ENCODE assay signal across 18 cellular contexts in the genomic region with DNA sequence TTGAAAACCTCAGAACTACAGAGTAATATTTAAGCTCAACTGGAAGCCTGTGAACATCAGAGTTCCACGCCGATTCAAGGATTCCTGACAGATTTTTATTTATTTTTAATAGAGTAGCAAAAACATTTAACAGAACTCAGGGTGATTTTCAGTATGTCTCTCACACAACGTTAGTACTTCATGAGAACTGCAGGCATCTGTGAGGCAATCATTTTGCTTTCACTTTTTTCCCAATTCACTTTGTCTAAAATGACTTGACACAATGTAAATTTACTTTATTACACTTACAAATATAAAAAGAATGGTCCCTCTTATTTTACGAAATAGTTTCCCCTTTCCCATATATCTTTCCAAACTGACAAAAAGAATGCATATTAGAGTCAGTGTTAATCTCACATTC.
DNase-seq lines count a peak whose midpoint lies in the region; ATAC-seq, FAIRE-seq and TF ChIP-seq lines count a peak whose summit lies in the region.
"Had no signal": no experiment of that assay in that cellular context is flagged by ENCODE, and none has a peak within 500 bp of the region (broad histone marks: within the 10 kb centered on the region; RNA-seq: fewer than 3 reads in every experiment).

No MANE protein-coding gene starts in this region.

- in situ Hi-C loops in mammary epithelial cell (cut with MboI; ENCODE audit: low sequenced_read_pairs in 2 of 2) = no loop called here

- no peaks in the 10 kb centered on the region for H3K27me3 ChIP-seq in OCI-LY3 (ENCODE audit: low read depth, low read length)
- H3K27me3 ChIP-seq in mammary epithelial cell (ENCODE audit: insufficient read depth, low read length) = no peaks in the 10 kb centered on the region
- no peaks in the 10 kb centered on the region for H3K27me3 ChIP-seq in keratinocyte (ENCODE audit: control insufficient read depth, extremely low read depth, insufficient read depth, low read length)
- H3K27me3 ChIP-seq in pancreas = no peaks in the 10 kb centered on the region

- 0 out of 2 replicates have a peak overlapping the region, but pooled peaks have one; percentile 7 for H2AFZ ChIP-seq in OCI-LY3 (ENCODE audit: low read depth, low read length)
- H2AFZ ChIP-seq in mammary epithelial cell (ENCODE audit: low read depth, low read length) = no peak overlapping the region
- H2AFZ ChIP-seq in keratinocyte (ENCODE audit: control insufficient read depth, low read length) = peak overlapping the region; percentile 38

- DNase-seq in ELR (ENCODE audit: low read depth) (peak; percentile 13), mammary epithelial cell (no peak), keratinocyte (ENCODE audit: low read depth, low spot score) (no peak), pancreas (no peak)
- DNase-seq in activated effector memory CD4-positive, alpha-beta T cell treated with anti-CD3 and anti-CD28 coated beads, Interleukin-2, amount 50 U/mL, for 16 hours = no peak
- DNase-seq in activated CD8-positive, alpha-beta T cell treated with anti-CD3 and anti-CD28 coated beads, Interleukin-2, amount 10 ng/mL, durations not matched to agents 7 days and 5 days = no peak
- DNase-seq: NCI-H1092, NCI-H146, NCI-H2081 treated with DMSO at 0.1 percent for 48 hours, NCI-H524, RPMI8226, SIG-M5 had no signal

- H3K4me2 ChIP-seq in OCI-LY3 (ENCODE audit: low read length) (no peak overlapping the region), mammary epithelial cell (ENCODE audit: insufficient read depth, low read depth, low read length) (peak overlapping the region; percentile 4), keratinocyte (ENCODE audit: control insufficient read depth, extremely low read depth, insufficient read depth, low read depth, low read length) (no peak overlapping the region)

- no peaks in the 10 kb centered on the region for H3K9me3 Mint-ChIP-seq in activated CD8-positive, alpha-beta T cell treated with anti-CD3 and anti-CD28 coated beads, Interleukin-2, amount 10 ng/mL, durations not matched to agents 7 days and 5 days (ENCODE audit: insufficient read depth)

- intact Hi-C loops in mammary epithelial cell (cut with micrococcal nuclease) = no loop called here
- intact Hi-C loops in pancreas (cut with DNase I) = no loop called here

- H3K4me3 ChIP-seq in OCI-LY3 (ENCODE audit: low read length) (no peak overlapping the region), mammary epithelial cell (replicated peaks in 1 of 3; ENCODE audit: insufficient read depth in 1 of 3, low read depth in 2 of 3, low read length in 3 of 3) (no peak overlapping the region), keratinocyte (ENCODE audit: control insufficient read depth in 2 of 3, extremely low read depth in 1 of 3, insufficient read depth in 2 of 3, low read depth in 1 of 3, low read length in 3 of 3) (no peak overlapping the region), pancreas (no peak overlapping the region)
- H3K4me3 ChIP-seq: K562 had no signal

- H3K4me1 ChIP-seq in OCI-LY3 (ENCODE audit: low read length) (no peaks in the 10 kb centered on the region), mammary epithelial cell (ENCODE audit: insufficient read depth, low read length) (no peaks in the 10 kb centered on the region), keratinocyte (ENCODE audit: control insufficient read depth, extremely low read depth, insufficient read depth, low read length) (no peaks in the 10 kb centered on the region), pancreas (no peaks in the 10 kb centered on the region)

- no peaks in the 10 kb centered on the region for H3K9me3 ChIP-seq in OCI-LY3 (ENCODE audit: insufficient read depth, low read length)
- no peaks in the 10 kb centered on the region for H3K9me3 ChIP-seq in mammary epithelial cell (replicated peaks; ENCODE audit: insufficient read depth, low read length)
- H3K9me3 ChIP-seq in keratinocyte (ENCODE audit: control insufficient read depth, low read depth, low read length) = no peaks in the 10 kb centered on the region
- no peaks in the 10 kb centered on the region for H3K9me3 ChIP-seq in pancreas

- no peak overlapping the region for H3K4me3 Mint-ChIP-seq in activated CD8-positive, alpha-beta T cell treated with anti-CD3 and anti-CD28 coated beads, Interleukin-2, amount 10 ng/mL, durations not matched to agents 7 days and 5 days

- no TSS peak for BruUV-seq in mammary epithelial cell (replicated peaks; lab: Mats Ljungman, UMichigan)

- no peaks in the 10 kb centered on the region for H3K27me3 Mint-ChIP-seq in activated CD8-positive, alpha-beta T cell treated with anti-CD3 and anti-CD28 coated beads, Interleukin-2, amount 10 ng/mL, durations not matched to agents 7 days and 5 days (ENCODE audit: low read depth)

- H3K36me3 ChIP-seq in OCI-LY3 (replicated peaks; ENCODE audit: low read depth, low read length) = no peaks in the 10 kb centered on the region
- no peaks in the 10 kb centered on the region for H3K36me3 ChIP-seq in mammary epithelial cell (ENCODE audit: insufficient read depth, low read length)
- H3K36me3 ChIP-seq in keratinocyte (ENCODE audit: control insufficient read depth in 2 of 2, extremely low read depth in 1 of 2, insufficient read depth in 2 of 2, low read length in 2 of 2) = no peaks in the 10 kb centered on the region
- no peaks in the 10 kb centered on the region for H3K36me3 ChIP-seq in pancreas

- POLR2A ChIA-PET in activated CD8-positive, alpha-beta T cell treated with anti-CD3 and anti-CD28 coated beads, Interleukin-2, amount 10 ng/mL, durations not matched to agents 7 days and 5 days (lab: Charles Lee) = no interaction called here

- no peak overlapping the region for H3K27ac Mint-ChIP-seq in activated CD8-positive, alpha-beta T cell treated with anti-CD3 and anti-CD28 coated beads, Interleukin-2, amount 10 ng/mL, durations not matched to agents 7 days and 5 days

- TF ChIP-seq CTCF in OCI-LY3 (IDR thresholded peaks at IDR 0.05; ENCODE audit: low read depth, low read length) (no peak), mammary epithelial cell (conservative IDR thresholded peaks at IDR 0.05 in 1 of 2, IDR thresholded peaks at IDR 0.05 in 1 of 2; ENCODE audit: extremely low read depth in 1 of 2, insufficient read depth in 1 of 2, low read depth in 1 of 2, low read length in 2 of 2) (no peak), keratinocyte (optimal IDR thresholded peaks at IDR 0.05 in 1 of 3, IDR thresholded peaks at IDR 0.05 in 1 of 3, conservative IDR thresholded peaks at IDR 0.05 in 1 of 3; ENCODE audit: extremely low read depth in 1 of 3, insufficient read depth in 2 of 3, low read length in 3 of 3) (no peak), pancreas (IDR thresholded peaks at IDR 0.05) (no peak)

- dilution Hi-C loops in mammary epithelial cell (cut with HindIII; ENCODE audit: low sequenced_read_pairs) (no loop called here), keratinocyte (cut with MboI; ENCODE audit: extremely low pct_ligation_motif_present, low sequenced_read_pairs) (no loop called here)

- no peaks in the 10 kb centered on the region for H3K79me2 ChIP-seq in OCI-LY3 (ENCODE audit: low read length)
- no peaks in the 10 kb centered on the region for H3K79me2 ChIP-seq in mammary epithelial cell (ENCODE audit: insufficient read depth, low read length)
- no peaks in the 10 kb centered on the region for H3K79me2 ChIP-seq in keratinocyte (ENCODE audit: control insufficient read depth, insufficient read depth, low read length)

- ATAC-seq in pancreas (no peak), GM21447 (IDR thresholded peaks at IDR 0.05; ENCODE audit: unreplicated experiment) (no peak)
- no peak for ATAC-seq in activated CD8-positive, alpha-beta T cell treated with anti-CD3 and anti-CD28 coated beads, Interleukin-2, amount 10 ng/mL, durations not matched to agents 7 days and 5 days
- ATAC-seq: K562 had no signal

- CTCF ChIA-PET in mammary epithelial cell (lab: Charles Lee; ENCODE audit: low non-redundant PET) = no interaction called here
- CTCF ChIA-PET in activated CD8-positive, alpha-beta T cell treated with anti-CD3 and anti-CD28 coated beads, Interleukin-2, amount 10 ng/mL, durations not matched to agents 7 days and 5 days (lab: Charles Lee) = no interaction called here

- WGBS in mammary epithelial cell (ENCODE audit: low coverage, missing lambda C conversion rate) = 57% methylated on average over 4 of the region's 4 CpGs
- 7 to 11% methylated on average over 4 of the region's 4 CpGs for WGBS in pancreas, 2 donors

- H3K27ac ChIP-seq in OCI-LY3 (ENCODE audit: low read length) (no peak overlapping the region), mammary epithelial cell (ENCODE audit: insufficient read depth, low read depth, low read length) (no peak overlapping the region), keratinocyte (ENCODE audit: control insufficient read depth, insufficient read depth, low read length) (no peak overlapping the region), pancreas (no peak overlapping the region)
- H3K27ac ChIP-seq: C4-2B had no signal

- no peaks in the 10 kb centered on the region for H3K4me1 Mint-ChIP-seq in activated CD8-positive, alpha-beta T cell treated with anti-CD3 and anti-CD28 coated beads, Interleukin-2, amount 10 ng/mL, durations not matched to agents 7 days and 5 days (ENCODE audit: low read depth)

- no peaks in the 10 kb centered on the region for H3K36me3 Mint-ChIP-seq in activated CD8-positive, alpha-beta T cell treated with anti-CD3 and anti-CD28 coated beads, Interleukin-2, amount 10 ng/mL, durations not matched to agents 7 days and 5 days (ENCODE audit: low read depth)

- no peaks in the 10 kb centered on the region for H3K9me1 ChIP-seq in keratinocyte (ENCODE audit: control insufficient read depth, extremely low read depth, insufficient read depth, low read length)

- no peak for FAIRE-seq in keratinocyte (lab: Jason Lieb, UNC)
- no peak for FAIRE-seq in pancreas (lab: Jason Lieb, UNC)
- FAIRE-seq: GM12892, H1, K562 had no signal

- H3K9ac ChIP-seq in OCI-LY3 (ENCODE audit: low read length) (no peak overlapping the region), mammary epithelial cell (ENCODE audit: insufficient read depth, low read length) (no peak overlapping the region), keratinocyte (ENCODE audit: control insufficient read depth, extremely low read depth, insufficient read depth, low read length) (no peak overlapping the region)

- H4K20me1 ChIP-seq in OCI-LY3 (ENCODE audit: insufficient read depth, low read length) = no peaks in the 10 kb centered on the region
- no peaks in the 10 kb centered on the region for H4K20me1 ChIP-seq in mammary epithelial cell (ENCODE audit: insufficient read depth, low read length)
- H4K20me1 ChIP-seq in keratinocyte (ENCODE audit: control insufficient read depth, extremely low read depth, insufficient read depth, low read length) = no peaks in the 10 kb centered on the region
